Comparison of ENCODE assay signal across 8 cellular contexts in the genomic region with DNA sequence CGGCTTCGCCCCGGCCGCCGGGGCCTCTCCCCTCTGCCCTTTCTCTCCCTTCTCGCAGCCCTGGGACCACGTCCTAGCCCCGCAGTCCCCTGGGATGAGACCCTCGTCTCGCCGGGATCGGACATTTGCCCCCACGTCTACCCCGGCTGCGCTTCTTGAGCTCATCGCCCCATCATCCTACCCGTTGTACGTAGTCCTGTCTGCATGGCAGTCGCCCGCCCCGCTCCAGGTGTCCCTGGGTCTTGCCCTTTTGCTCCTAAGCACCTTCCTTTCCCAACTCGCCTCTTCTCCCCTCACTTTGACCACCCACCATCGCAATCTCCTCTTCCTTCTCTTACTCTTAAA. TPM values are rescaled to one million over a fixed set of nuclear protein-coding genes. Genes with fewer than 3 reads are reported as not detected.
DNase-seq lines count a peak whose midpoint lies in the region; TF ChIP-seq lines count a peak whose summit lies in the region.

No MANE protein-coding gene starts in this region.

- peak overlapping the region; percentile 77 for H3K4me2 ChIP-seq in SU-DHL-6 (ENCODE audit: low read depth, low read length, poor library complexity, severe bottlenecking)

- peaks cover 24% of the 10 kb centered on the region for H3K4me1 Mint-ChIP-seq in neural crest cell

- H3K27ac ChIP-seq in 22Rv1: peak overlapping the region; percentile 35; the same call in 1 of the 2 replicates
- no peak overlapping the region for H3K27ac ChIP-seq in SU-DHL-6 (ENCODE audit: low read depth, low read length)
- H3K27ac ChIP-seq in epithelial cell of prostate: peak overlapping the region; percentile 15

- no peaks in the 10 kb centered on the region; the same call in 1 of the 2 replicates for H3K79me2 ChIP-seq in SU-DHL-6 (ENCODE audit: insufficient read depth, low read length)

- no peaks in the 10 kb centered on the region for H3K9me2 ChIP-seq in SU-DHL-6 (replicated peaks; ENCODE audit: insufficient read depth, low read length)

- no peaks in the 10 kb centered on the region for H3K9me3 Mint-ChIP-seq in neural crest cell

- H2AFZ ChIP-seq in SU-DHL-6 (ENCODE audit: low read depth, low read length, severe bottlenecking): peak overlapping the region; percentile 95

- peaks cover 14% of the 10 kb centered on the region for H3K27me3 Mint-ChIP-seq in neural crest cell (ENCODE audit: low read depth)

- TF ChIP-seq CTCF in 22Rv1 (IDR thresholded peaks at IDR 0.05) (no peak), GM20000 (IDR thresholded peaks at IDR 0.05; ENCODE audit: extremely low read depth, missing control alignments) (no peak), SU-DHL-6 (IDR thresholded peaks at IDR 0.05; ENCODE audit: insufficient read depth, low read length, poor library complexity, severe bottlenecking) (no peak), neural crest cell (conservative IDR thresholded peaks at IDR 0.05) (no peak)

- H3K9ac ChIP-seq in SU-DHL-6 (ENCODE audit: low read length): peak overlapping the region; percentile 76

- no peaks in the 10 kb centered on the region; the same call in 1 of the 2 replicates for H3F3A ChIP-seq in SU-DHL-6 (ENCODE audit: insufficient read depth)

- H3K36me3 Mint-ChIP-seq in neural crest cell (ENCODE audit: low read depth): peaks cover 5% of the 10 kb centered on the region

- H3K4me3 ChIP-seq in SU-DHL-6 (ENCODE audit: insufficient read depth, low read length, poor library complexity, severe bottlenecking): peak overlapping the region; percentile 73

- no peaks in the 10 kb centered on the region for H4K20me1 ChIP-seq in SU-DHL-6 (ENCODE audit: low read depth, low read length)

- no peaks in the 10 kb centered on the region for H3K27me3 ChIP-seq in SU-DHL-6 (ENCODE audit: low read length)

- no peaks in the 10 kb centered on the region for H3K9me3 ChIP-seq in SU-DHL-6 (ENCODE audit: insufficient read depth, low read length)

- H3K4me3 Mint-ChIP-seq in neural crest cell: peak overlapping the region; percentile 94

- peak; percentile 35 for DNase-seq in GM20000 (ENCODE audit: low spot score)
- no peak for DNase-seq in epithelial cell of prostate (ENCODE audit: low read depth, low spot score)
- DNase-seq in neural crest cell (ENCODE audit: low read depth, low spot score): no peak
- DNase-seq in CD1c-positive myeloid dendritic cell (ENCODE audit: extremely low spot score): no peak
- DNase-seq in NCI-H2029 treated with DMSO at 0.1 percent for 48 hours (lab: John Stamatoyannopoulos, UW): no peak
- no peak for DNase-seq in effector CD4-positive, alpha-beta T cell

- peak overlapping the region; percentile 96 for H3K27ac Mint-ChIP-seq in neural crest cell (ENCODE audit: unreplicated experiment)

- H3K36me3 ChIP-seq in SU-DHL-6 (ENCODE audit: low read length): no peaks in the 10 kb centered on the region

RNA-seq across cellular contexts. Expression of a gene that starts 0.6 kb away (rescaled TPM):
- 18.6 and 21.9 TPM in 2 replicates for total RNA-seq in neural crest cell
